ENCODE assay signal across 8 cellular contexts in genomic region chr9:136093995-136094881, GRCh38.
DNase-seq lines count a peak whose midpoint lies in the region.

No MANE protein-coding gene starts in this region.

- DNase-seq in NCI-H2029 (lab: John Stamatoyannopoulos, UW) = peak; percentile 34
- DNase-seq in NCI-H2029 treated with DMSO at 0.1 percent for 48 hours (lab: John Stamatoyannopoulos, UW) = no peak
- peak in 3 of 4 experiments; percentile 29 to 42 (median 41) for DNase-seq in activated CD4-positive, CD25-positive, alpha-beta regulatory T cell (lab: John Stamatoyannopoulos, UW)
- peak; percentile 50 for DNase-seq in cerebellar cortex (ENCODE audit: low spot score)
- DNase-seq in kidney tubule cell (ENCODE audit: low spot score) = peak; percentile 79
- DNase-seq in stimulated activated CD4-positive, alpha-beta T cell treated with anti-CD3 and anti-CD28 coated beads, Interleukin-2, amount 100 ng/mL, for 4 hours (ENCODE audit: low read depth) = peak; percentile 50
- DNase-seq in pons (ENCODE audit: low spot score) = no peak
- DNase-seq in NCI-H345 (lab: John Stamatoyannopoulos, UW) = no peak

Comparison
In these comparisons a context has a peak if more than half of its experiments do, and no peak if none do; other contexts are left out.
1. DNase-seq: peak in NCI-H2029 (single experiment), activated CD4-positive, CD25-positive, alpha-beta regulatory T cell (3 of 4), cerebellar cortex (single experiment), kidney tubule cell (single experiment) and stimulated activated CD4-positive, alpha-beta T cell treated with anti-CD3 and anti-CD28 coated beads, Interleukin-2, amount 100 ng/mL, for 4 hours (single experiment); none in NCI-H2029 treated with DMSO at 0.1 percent for 48 hours (single experiment), pons (single experiment) and NCI-H345 (single experiment).